In genomic region chr17:7856840-7857723, GRCh38 we compare ENCODE assay signal across 8 cellular contexts. TPM values are rescaled to one million over a fixed set of nuclear protein-coding genes. Genes with fewer than 3 reads are reported as not detected.
DNase-seq lines count a peak whose midpoint lies in the region; ATAC-seq and TF ChIP-seq lines count a peak whose summit lies in the region.

TSS of gene NAA38 (minus strand) at chr17:7857559. CDS start at chr17:7857463, 96 bp downstream.

- H3K36me3 Mint-ChIP-seq in CD14-positive monocyte, result peaks cover 31 to 51% of the 10 kb centered on the region in 2 donors

- peaks cover 5 to 42% (median 32%) of the 10 kb centered on the region in 4 donors for H3K4me1 ChIP-seq in liver (ENCODE audit: control insufficient read depth in 4 of 4, insufficient read depth in 4 of 4, low read length in 3 of 4)

- intact Hi-C loops in CD14-positive monocyte (cut with micrococcal nuclease), result loop anchor here (2.0 kb wide), 3 partner anchors 14 to 34 kb away; partner anchors contain the start of gene KDM6B (in 1 of the 2)

- peak within 1 kb of the TSS; percentile 66 to 95 (median 93) for H3K4me3 ChIP-seq in liver (ENCODE audit: low read depth in 1 of 3, low read length in 3 of 3)

- H3K9me3 ChIP-seq in liver (ENCODE audit: control insufficient read depth in 4 of 4, low read length in 3 of 4), result no peaks in the 10 kb centered on the region

- TF ChIP-seq RAD21 in liver (IDR thresholded peaks at IDR 0.05), result peak; percentile 52 to 64

- no peak within 1 kb of the TSS for H3K4me3 Mint-ChIP-seq in CD14-positive monocyte

- under 1% methylated on average over 62 of the region's 62 CpGs for WGBS in liver

- peaks cover 0 to 4% (median 2%) of the 10 kb centered on the region in 3 donors for H3K27me3 Mint-ChIP-seq in CD14-positive monocyte (ENCODE audit: low read depth in 3 of 3)

- no peak for TF ChIP-seq CTCF in CD14-positive monocyte (IDR thresholded peaks at IDR 0.05)
- peak; percentile 42 for TF ChIP-seq CTCF in liver (IDR thresholded peaks at IDR 0.05; ENCODE audit: low read depth, low read length, missing input control)

- peak within 1 kb of the TSS; percentile 79 to 81 for H3K9ac ChIP-seq in liver (ENCODE audit: low read depth in 1 of 2, low read length in 2 of 2)

- H3K27ac ChIP-seq in liver (ENCODE audit: low read depth in 1 of 2, low read length in 2 of 2), result peak within 1 kb of the TSS; percentile 86 to 97

- no peaks in the 10 kb centered on the region for H3K27me3 ChIP-seq in liver (ENCODE audit: control insufficient read depth in 4 of 4, insufficient read depth in 4 of 4, low read length in 3 of 4)

- peaks cover under 1% of the 10 kb centered on the region for H3K4me1 Mint-ChIP-seq in CD14-positive monocyte

- peaks cover 8 to 12% (median 10%) of the 10 kb centered on the region in 4 donors for H3K36me3 ChIP-seq in liver (ENCODE audit: control insufficient read depth in 4 of 4, insufficient read depth in 3 of 4, low read depth in 1 of 4, low read length in 3 of 4)

- no peaks in the 10 kb centered on the region for H3K9me3 Mint-ChIP-seq in CD14-positive monocyte

- no peak within 1 kb of the TSS for H3K27ac Mint-ChIP-seq in CD14-positive monocyte

- DNase-seq in CD14-positive monocyte (ENCODE audit: low spot score) (peak; percentile 98), NCI-H69 (lab: John Stamatoyannopoulos, UW) (peak; percentile 98), dermis microvascular lymphatic vessel endothelial cell (ENCODE audit: low read depth in 2 of 2) (peak; percentile 99)
- peak; percentile 90 for DNase-seq in activated CD4-positive, alpha-beta T cell treated with anti-CD3 and anti-CD28 coated beads, Interleukin-2, amount 50 U/mL, for 1 hour
- peak; percentile 94 for DNase-seq in stimulated activated CD4-positive, alpha-beta T cell treated with anti-CD3 and anti-CD28 coated beads, Interleukin-4, amount 100 ng/mL, for 24 hours

- ATAC-seq in GM19351 (IDR thresholded peaks at IDR 0.05; ENCODE audit: unreplicated experiment) (peak; percentile 72), HG03521 (IDR thresholded peaks at IDR 0.05; ENCODE audit: unreplicated experiment) (peak; percentile 72)

TF ChIP-seq in liver, 16 proteins besides CTCF, POLR2A, EP300 and RAD21:
- TF ChIP-seq YY1 (IDR thresholded peaks at IDR 0.05) (peak; percentile 90), RXRA (IDR thresholded peaks at IDR 0.05) (peak; percentile 8 to 11), GABPA (IDR thresholded peaks at IDR 0.05 in 1 of 2, conservative IDR thresholded peaks at IDR 0.05 in 1 of 2) (peak in 1 of 2 donors; percentile 61), JUND (IDR thresholded peaks at IDR 0.05) (no peak), TAF1 (conservative IDR thresholded peaks at IDR 0.05) (peak; percentile 3), SP1 (IDR thresholded peaks at IDR 0.05) (peak; percentile 45), ATF3 (IDR thresholded peaks at IDR 0.05) (no peak), FOXA2 (IDR thresholded peaks at IDR 0.05) (no peak), REST (IDR thresholded peaks at IDR 0.05) (peak; percentile 8), ZBTB33 (IDR thresholded peaks at IDR 0.05) (peak; percentile 100)

RNA-seq across cellular contexts. Expression of gene NAA38, which starts in this region (rescaled TPM):
- 100 to 1,000 TPM; 148 to 197 TPM for polyA plus RNA-seq in CD14-positive monocyte
- total RNA-seq in dermis microvascular lymphatic vessel endothelial cell, result 84.6 and 171 TPM in 2 replicates
- total RNA-seq in liver, result 10 to 100 TPM; 24.3 to 72.0 TPM
- 100 to 1,000 TPM in 1 of 2 donors, 10 to 100 TPM in 1; 41.6 to 118 TPM for polyA plus RNA-seq in liver

Comparison
In these comparisons a context has a peak if more than half of its experiments do, and no peak if none do; other contexts are left out.
1. Peak in every context shown above with its lines: DNase-seq, ATAC-seq, H3K4me3 ChIP-seq and H3K27ac ChIP-seq.